19 cellular contexts compared by ENCODE assay signal in the genomic region with DNA sequence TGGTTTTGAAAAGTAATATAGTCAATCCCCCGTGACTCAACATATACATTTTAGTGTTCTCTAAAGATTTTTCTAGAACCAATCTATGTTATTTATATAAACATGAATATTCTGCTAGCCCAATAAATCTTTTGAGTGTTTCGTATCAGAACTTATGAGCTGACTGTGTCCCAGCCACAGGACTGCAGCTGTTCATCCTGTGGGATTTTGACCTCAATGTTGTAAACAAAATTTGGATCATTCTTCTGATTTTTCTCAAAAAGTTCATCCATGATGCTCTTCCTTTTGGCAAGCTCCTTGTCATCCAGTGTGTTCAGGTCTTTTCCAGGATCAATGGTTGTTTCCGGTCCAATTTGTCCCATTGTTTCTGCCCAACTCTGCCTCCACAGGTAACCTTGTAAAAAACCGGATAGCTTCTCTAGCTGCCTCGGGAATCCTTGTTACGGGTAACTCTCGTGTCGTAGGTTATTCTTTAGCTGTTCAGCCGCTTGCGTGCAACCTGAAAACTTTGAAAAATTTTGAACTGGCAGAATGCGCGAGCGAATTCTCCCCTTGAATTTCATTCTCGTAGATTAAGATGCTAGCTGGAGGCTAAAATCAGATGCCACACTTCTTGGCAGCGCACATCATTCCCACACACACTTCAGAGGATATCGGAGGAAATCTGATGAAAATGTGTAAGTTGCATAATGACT.
"Had no signal": no experiment of that assay in that cellular context is flagged by ENCODE, and none has a peak within 500 bp of the region (broad histone marks: within the 10 kb centered on the region; RNA-seq: fewer than 3 reads in every experiment).

No MANE protein-coding gene starts in this region.

- H3K9me3 ChIP-seq: SJSA1 had no signal

- H3K4me3 ChIP-seq: SJSA1 had no signal

- ATAC-seq: activated T-helper 17 cell treated with anti-CD3 and anti-CD28 coated beads, Interleukin-2, amount 50 U/mL, for 72 hours; WTC11 had no signal

- H3K27me3 ChIP-seq: SJSA1 had no signal

- DNase-seq: activated CD4-positive, alpha-beta T cell treated with anti-CD3 and anti-CD28 coated beads for 48 hours; activated CD4-positive, alpha-beta T cell treated with anti-CD3 and anti-CD28 coated beads, Interleukin-2, amount 50 U/mL, for 48 hours; activated CD4-positive, CD25-positive, alpha-beta regulatory T cell treated with anti-CD3 and anti-CD28 coated beads, Interleukin-2, amount 50 U/mL, for 72 hours; activated gamma-delta T cell; activated naive CD4-positive, alpha-beta T cell treated with anti-CD3 and anti-CD28 coated beads for 36 hours; activated T-cell treated with anti-CD3 and anti-CD28 coated beads for 4 hours; activated T-cell treated with anti-CD3 and anti-CD28 coated beads, Interleukin-2, amount 50 U/mL, for 48 hours; amygdala; Kasumi-1; KBM-7; NCI-H1048; NCI-H146; NCI-H187 treated with DMSO at 0.1 percent for 48 hours; NCI-H2081 treated with DMSO at 0.1 percent for 48 hours; NCI-H446; Right ventricle myocardium superior had no signal

- H3K36me3 ChIP-seq: SJSA1 had no signal

- H3K27ac ChIP-seq: SJSA1 had no signal
